In genomic region chr21:42149656-42150457, GRCh38 we compare ENCODE assay signal across 20 cellular contexts.
"Had no signal": no experiment of that assay in that cellular context is flagged by ENCODE, and none has a peak within 500 bp of the region (broad histone marks: within the 10 kb centered on the region; RNA-seq: fewer than 3 reads in every experiment).

No MANE protein-coding gene starts in this region.

- H3K9me3 Mint-ChIP-seq: activated B cell treated with CpG ODN at 0.5 μM for 24 hours; activated naive CD4-positive, alpha-beta T cell treated with anti-CD3 and anti-CD28 coated beads, Interleukin-2, amount 50 U/mL, for 72 hours; central memory CD8-positive, alpha-beta T cell; immature natural killer cell; naive thymus-derived CD4-positive, alpha-beta T cell had no signal

- H3K27ac Mint-ChIP-seq: activated B cell treated with CpG ODN at 0.5 μM for 24 hours; activated naive CD4-positive, alpha-beta T cell treated with anti-CD3 and anti-CD28 coated beads, Interleukin-2, amount 50 U/mL, for 72 hours; immature natural killer cell had no signal

- H3K4me3 ChIP-seq: body of pancreas, gastrocnemius medialis, heart left ventricle, lung, stomach had no signal

- H3K9me3 ChIP-seq: body of pancreas, gastrocnemius medialis, heart left ventricle, stomach had no signal

- H3K36me3 Mint-ChIP-seq: activated naive CD4-positive, alpha-beta T cell treated with anti-CD3 and anti-CD28 coated beads, Interleukin-2, amount 50 U/mL, for 72 hours; immature natural killer cell; naive thymus-derived CD4-positive, alpha-beta T cell had no signal

- H3K27me3 Mint-ChIP-seq: central memory CD8-positive, alpha-beta T cell; naive thymus-derived CD4-positive, alpha-beta T cell had no signal

- H3K36me3 ChIP-seq: gastrocnemius medialis, heart left ventricle, stomach had no signal

- FAIRE-seq: small intestine, TTC549, urothelium cell line had no signal

- H3K27ac ChIP-seq: body of pancreas, epithelial cell of prostate, gastrocnemius medialis, heart left ventricle, stomach had no signal

- H3K4me1 ChIP-seq: gastrocnemius medialis had no signal

- ATAC-seq: activated naive CD4-positive, alpha-beta T cell treated with anti-CD3 and anti-CD28 coated beads, Interleukin-2, amount 50 U/mL, for 72 hours; body of pancreas; gastrocnemius medialis; heart left ventricle; left colon; naive thymus-derived CD4-positive, alpha-beta T cell had no signal

- H3K4me3 Mint-ChIP-seq: activated B cell treated with CpG ODN at 0.5 μM for 24 hours; central memory CD8-positive, alpha-beta T cell; immature natural killer cell; naive thymus-derived CD4-positive, alpha-beta T cell had no signal

- DNase-seq: activated B cell treated with CpG ODN at 0.5 μM for 24 hours; activated CD4-positive, alpha-beta T cell treated with anti-CD3 and anti-CD28 coated beads for 48 hours; amygdala; body of pancreas; cortex of kidney; effector memory CD4-positive, alpha-beta T cell; gastrocnemius medialis; immature natural killer cell; left colon; small intestine; stomach; SW 1271 had no signal
